ENCODE assay signal across 1 cellular context in the genomic region with DNA sequence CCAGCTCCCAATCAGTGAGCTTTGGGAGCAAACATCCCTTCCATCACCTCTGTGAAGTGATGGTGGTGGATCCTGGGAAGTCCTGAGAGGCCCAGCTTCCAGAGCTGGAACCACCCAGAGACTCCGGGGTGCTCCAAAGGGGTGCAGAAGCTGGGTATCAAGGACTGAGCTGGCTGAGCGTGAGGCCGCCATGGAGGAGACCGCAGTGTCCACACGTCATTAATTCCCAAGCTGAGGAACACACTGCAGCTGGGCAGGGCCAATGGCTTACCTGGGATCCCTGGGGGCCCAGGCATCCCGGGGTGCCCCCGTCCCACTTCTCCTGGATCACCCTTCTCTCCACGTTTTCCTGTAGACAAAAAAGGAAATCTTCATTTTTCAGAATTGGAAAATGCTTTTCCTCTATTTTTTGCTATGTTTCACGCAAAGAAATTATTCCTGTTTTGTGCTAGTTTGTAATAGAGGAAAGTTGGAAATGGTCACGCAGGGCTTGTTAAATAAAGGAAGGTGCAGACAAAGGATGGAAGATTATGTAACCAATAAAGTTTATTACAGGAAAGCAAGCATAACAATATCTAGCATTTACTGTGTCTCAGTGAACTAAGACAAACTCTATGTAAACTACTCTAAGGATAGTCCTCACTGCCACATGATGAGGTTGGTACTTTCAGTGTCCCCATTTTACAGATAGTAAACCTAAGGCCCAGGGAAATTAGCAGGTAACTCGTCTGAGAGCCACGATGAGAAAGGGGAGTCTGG.
TF ChIP-seq lines count a peak whose summit lies in the region.

No MANE protein-coding gene starts in this region.

TF ChIP-seq in H1, 55 proteins besides CTCF, POLR2A, EP300 and RAD21:
- TF ChIP-seq HDAC6 (IDR thresholded peaks at IDR 0.05; ENCODE audit: low read depth, low read length), result no peak
- no peak for TF ChIP-seq SRF (IDR thresholded peaks at IDR 0.05; ENCODE audit: low read depth, low read length)
- no peak for TF ChIP-seq BCL11A (IDR thresholded peaks at IDR 0.05; ENCODE audit: low read depth in 2 of 2, low read length in 2 of 2)
- no peak for TF ChIP-seq ZNF274 (IDR thresholded peaks at IDR 0.05; ENCODE audit: borderline replicate concordance, extremely low read depth, low read length)
- no peak for TF ChIP-seq CHD2 (IDR thresholded peaks at IDR 0.05; ENCODE audit: low read length)
- TF ChIP-seq KDM4A (IDR thresholded peaks at IDR 0.05; ENCODE audit: low read depth, low read length, severe bottlenecking), result no peak
- no peak for TF ChIP-seq POLR2AphosphoS5 (IDR thresholded peaks at IDR 0.05; ENCODE audit: low read depth, low read length)
- TF ChIP-seq PHF8 (conservative IDR thresholded peaks at IDR 0.05; ENCODE audit: low read depth, low read length), result no peak
- no peak for TF ChIP-seq RBBP5 (IDR thresholded peaks at IDR 0.05; ENCODE audit: borderline replicate concordance, low read depth, low read length)
- TF ChIP-seq TCF12 (IDR thresholded peaks at IDR 0.05; ENCODE audit: low read depth, low read length), result no peak
- TF ChIP-seq, protein P1, sequence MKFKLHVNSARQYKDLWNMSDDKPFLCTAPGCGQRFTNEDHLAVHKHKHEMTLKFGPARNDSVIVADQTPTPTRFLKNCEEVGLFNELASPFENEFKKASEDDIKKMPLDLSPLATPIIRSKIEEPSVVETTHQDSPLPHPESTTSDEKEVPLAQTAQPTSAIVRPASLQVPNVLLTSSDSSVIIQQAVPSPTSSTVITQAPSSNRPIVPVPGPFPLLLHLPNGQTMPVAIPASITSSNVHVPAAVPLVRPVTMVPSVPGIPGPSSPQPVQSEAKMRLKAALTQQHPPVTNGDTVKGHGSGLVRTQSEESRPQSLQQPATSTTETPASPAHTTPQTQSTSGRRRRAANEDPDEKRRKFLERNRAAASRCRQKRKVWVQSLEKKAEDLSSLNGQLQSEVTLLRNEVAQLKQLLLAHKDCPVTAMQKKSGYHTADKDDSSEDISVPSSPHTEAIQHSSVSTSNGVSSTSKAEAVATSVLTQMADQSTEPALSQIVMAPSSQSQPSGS (IDR thresholded peaks at IDR 0.05; ENCODE audit: low read length), result no peak
- TF ChIP-seq POU5F1 (IDR thresholded peaks at IDR 0.05; ENCODE audit: low read depth, low read length), result no peak
- TF ChIP-seq BRCA1 (IDR thresholded peaks at IDR 0.05; ENCODE audit: low read depth, low read length), result no peak
